In genomic region chr20:17571967-17572638, GRCh38 we compare ENCODE assay signal across 2 cellular contexts.
TF ChIP-seq lines count a peak whose summit lies in the region.

No MANE protein-coding gene starts in this region.

TF ChIP-seq in SK-N-SH, 30 proteins besides CTCF, POLR2A, EP300 and RAD21 (continued from another document):
- TF ChIP-seq SIN3A (IDR thresholded peaks at IDR 0.05; ENCODE audit: borderline replicate concordance, low read depth, low read length): no peak
- TF ChIP-seq MXI1 (IDR thresholded peaks at IDR 0.05; ENCODE audit: low read depth, low read length): no peak
- no peak for TF ChIP-seq TEAD4 (IDR thresholded peaks at IDR 0.05; ENCODE audit: borderline replicate concordance, insufficient read depth)
- TF ChIP-seq MEF2A (IDR thresholded peaks at IDR 0.05; ENCODE audit: borderline replicate concordance, low read depth): no peak
- TF ChIP-seq EZH2phosphoT487 (IDR thresholded peaks at IDR 0.05; ENCODE audit: borderline replicate concordance, low read depth): no peak

TF ChIP-seq in SK-N-SH treated with all-trans-retinoic acid at 6 μM for 48 hours, 23 proteins besides CTCF, POLR2A, EP300 and RAD21 (continued from another document):
- TF ChIP-seq, protein P1, sequence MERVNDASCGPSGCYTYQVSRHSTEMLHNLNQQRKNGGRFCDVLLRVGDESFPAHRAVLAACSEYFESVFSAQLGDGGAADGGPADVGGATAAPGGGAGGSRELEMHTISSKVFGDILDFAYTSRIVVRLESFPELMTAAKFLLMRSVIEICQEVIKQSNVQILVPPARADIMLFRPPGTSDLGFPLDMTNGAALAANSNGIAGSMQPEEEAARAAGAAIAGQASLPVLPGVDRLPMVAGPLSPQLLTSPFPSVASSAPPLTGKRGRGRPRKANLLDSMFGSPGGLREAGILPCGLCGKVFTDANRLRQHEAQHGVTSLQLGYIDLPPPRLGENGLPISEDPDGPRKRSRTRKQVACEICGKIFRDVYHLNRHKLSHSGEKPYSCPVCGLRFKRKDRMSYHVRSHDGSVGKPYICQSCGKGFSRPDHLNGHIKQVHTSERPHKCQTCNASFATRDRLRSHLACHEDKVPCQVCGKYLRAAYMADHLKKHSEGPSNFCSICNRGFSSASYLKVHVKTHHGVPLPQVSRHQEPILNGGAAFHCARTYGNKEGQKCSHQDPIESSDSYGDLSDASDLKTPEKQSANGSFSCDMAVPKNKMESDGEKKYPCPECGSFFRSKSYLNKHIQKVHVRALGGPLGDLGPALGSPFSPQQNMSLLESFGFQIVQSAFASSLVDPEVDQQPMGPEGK (CRISPR knock-in tag; IDR thresholded peaks at IDR 0.05; ENCODE audit: borderline replicate concordance): no peak
- TF ChIP-seq SNAI2 (CRISPR knock-in tag; IDR thresholded peaks at IDR 0.05) (no peak), ISL1 (CRISPR knock-in tag; IDR thresholded peaks at IDR 0.05) (no peak), ZFP30 (CRISPR knock-in tag; IDR thresholded peaks at IDR 0.05) (no peak), RARB (CRISPR knock-in tag; IDR thresholded peaks at IDR 0.05) (no peak), ZFP3 (CRISPR knock-in tag; IDR thresholded peaks at IDR 0.05) (no peak), ARNTL (CRISPR knock-in tag; IDR thresholded peaks at IDR 0.05; ENCODE audit: borderline replicate concordance, low read depth) (no peak)
- TF ChIP-seq, protein P2, sequence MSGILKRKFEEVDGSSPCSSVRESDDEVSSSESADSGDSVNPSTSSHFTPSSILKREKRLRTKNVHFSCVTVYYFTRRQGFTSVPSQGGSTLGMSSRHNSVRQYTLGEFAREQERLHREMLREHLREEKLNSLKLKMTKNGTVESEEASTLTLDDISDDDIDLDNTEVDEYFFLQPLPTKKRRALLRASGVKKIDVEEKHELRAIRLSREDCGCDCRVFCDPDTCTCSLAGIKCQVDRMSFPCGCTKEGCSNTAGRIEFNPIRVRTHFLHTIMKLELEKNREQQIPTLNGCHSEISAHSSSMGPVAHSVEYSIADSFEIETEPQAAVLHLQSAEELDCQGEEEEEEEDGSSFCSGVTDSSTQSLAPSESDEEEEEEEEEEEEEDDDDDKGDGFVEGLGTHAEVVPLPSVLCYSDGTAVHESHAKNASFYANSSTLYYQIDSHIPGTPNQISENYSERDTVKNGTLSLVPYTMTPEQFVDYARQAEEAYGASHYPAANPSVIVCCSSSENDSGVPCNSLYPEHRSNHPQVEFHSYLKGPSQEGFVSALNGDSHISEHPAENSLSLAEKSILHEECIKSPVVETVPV (CRISPR knock-in tag; IDR thresholded peaks at IDR 0.05): no peak
TF ChIP-seq in SK-N-SH treated with all-trans-retinoic acid at 6 μM for 48 hours: peak in this region for 0.
